Comparison of ENCODE assay signal across 6 cellular contexts in genomic region chr6:30717845-30718795, GRCh38. TPM values are rescaled to one million over a fixed set of nuclear protein-coding genes. Genes with fewer than 3 reads are reported as not detected.
A peak's percentile ranks its signal among the peaks of the same experiment; 100 is the strongest.
DNase-seq lines count a peak whose midpoint lies in the region; ATAC-seq and TF ChIP-seq lines count a peak whose summit lies in the region.
"Not testable (repeated sequence)": the region's sequence is repeated elsewhere in the genome, so short reads cannot be mapped to it uniquely, and the experiment has no call there.

No MANE protein-coding gene starts in this region.

- H3K4me3 ChIP-seq in GM08714 (ENCODE audit: low read length) (peak overlapping the region; percentile 68), SK-N-MC (peak overlapping the region; percentile 75), cardiac muscle cell (peak overlapping the region; percentile 46), thoracic aorta (peak overlapping the region; percentile 80)
- not testable (repeated sequence) for H3K4me3 ChIP-seq in body of pancreas

- TF ChIP-seq CTCF in body of pancreas (IDR thresholded peaks at IDR 0.05); cardiac muscle cell (IDR thresholded peaks at IDR 0.05; ENCODE audit: low read depth, low read length); thoracic aorta (IDR thresholded peaks at IDR 0.05): not testable (repeated sequence)
- peak in 1 of 3 experiments; percentile 5 for TF ChIP-seq CTCF in nephron (IDR thresholded peaks at IDR 0.05; ENCODE audit: unreplicated experiment in 3 of 3)

- H3K27me3 ChIP-seq in body of pancreas; cardiac muscle cell; thoracic aorta (replicated peaks; ENCODE audit: insufficient read depth): not testable (repeated sequence)

- H3K36me3 ChIP-seq in SK-N-MC (ENCODE audit: insufficient read depth, low read length) = peaks cover 48% of the 10 kb centered on the region
- not testable (repeated sequence) for H3K36me3 ChIP-seq in body of pancreas (replicated peaks in 1 of 2; ENCODE audit: insufficient read depth in 1 of 2, low read depth in 2 of 2)
- peaks cover 16% of the 10 kb centered on the region for H3K36me3 ChIP-seq in cardiac muscle cell
- H3K36me3 ChIP-seq in thoracic aorta = peaks cover 13% of the 10 kb centered on the region

- intact Hi-C loops in body of pancreas (cut with DNase I) = not testable (repeated sequence)

- H3K27ac ChIP-seq in SK-N-MC = peak overlapping the region; percentile 98
- peak overlapping the region; percentile 80 to 97 (median 94) for H3K27ac ChIP-seq in body of pancreas
- peak overlapping the region; percentile 93 for H3K27ac ChIP-seq in cardiac muscle cell
- peak overlapping the region; percentile 76 to 84 for H3K27ac ChIP-seq in thoracic aorta

- H3K9ac ChIP-seq in SK-N-MC (ENCODE audit: insufficient read length) = peak overlapping the region; percentile 86

- peaks cover 39% of the 10 kb centered on the region for H3K36me3 Mint-ChIP-seq in nephron (ENCODE audit: low read depth)

- H3K9me3 ChIP-seq in SK-N-MC (ENCODE audit: low read depth, low read length); body of pancreas; cardiac muscle cell (ENCODE audit: low read depth); thoracic aorta: not testable (repeated sequence)

- not testable (repeated sequence) for DNase-seq in SK-N-MC (ENCODE audit: low read depth, low spot score); body of pancreas; cardiac muscle cell (ENCODE audit: low read depth in 1 of 2, low spot score in 1 of 2); thoracic aorta (ENCODE audit: low spot score)

- H3K27me3 Mint-ChIP-seq in nephron (ENCODE audit: low read depth) = not testable (repeated sequence)

- peaks cover 41% of the 10 kb centered on the region for H3K4me1 ChIP-seq in body of pancreas
- not testable (repeated sequence) for H3K4me1 ChIP-seq in cardiac muscle cell (ENCODE audit: low read depth)
- peaks cover 10 to 42% of the 10 kb centered on the region in 2 donors for H3K4me1 ChIP-seq in thoracic aorta (ENCODE audit: control insufficient read depth in 1 of 2, low read depth in 2 of 2)

- ATAC-seq in body of pancreas; thoracic aorta (ENCODE audit: insufficient number of reproducible peaks, low FRiP score, low read depth): not testable (repeated sequence)

- H3K4me3 Mint-ChIP-seq in nephron = peak overlapping the region; percentile 99

- peak overlapping the region; percentile 100 for H3K27ac Mint-ChIP-seq in nephron

- H3K9me3 Mint-ChIP-seq in nephron = not testable (repeated sequence)

- peaks cover 43% of the 10 kb centered on the region for H3K4me1 Mint-ChIP-seq in nephron

- 76 to 78% methylated on average over 38 of the region's 38 CpGs for WGBS in body of pancreas, 2 donors

- TF ChIP-seq POLR2A in body of pancreas (IDR thresholded peaks at IDR 0.05) = not testable (repeated sequence)

RNA-seq across cellular contexts. Expression of gene MDC1, which starts 1.0 kb away (rescaled TPM):
- total RNA-seq in body of pancreas (10 to 100 TPM; 11.4 to 18.1 TPM), cardiac muscle cell (14.3 and 21.9 TPM in 2 replicates), thoracic aorta (10 to 100 TPM; 16.6 to 22.6 TPM)
- 30.0 and 44.1 TPM in 2 replicates for polyA plus RNA-seq in cardiac muscle cell

RNA-seq across cellular contexts. Expression of gene TUBB, which starts 2.0 kb away (rescaled TPM):
- total RNA-seq in body of pancreas (10 to 100 TPM; 80.9 to 84.4 TPM), cardiac muscle cell (827 and 939 TPM in 2 replicates), thoracic aorta (100 to 1,000 TPM; 172 to 243 TPM)
- polyA plus RNA-seq in cardiac muscle cell = 662 and 675 TPM in 2 replicates

RNA-seq across cellular contexts. Expression of gene FLOT1, which starts 24.4 kb away (rescaled TPM):
- total RNA-seq in body of pancreas (10 to 100 TPM; 70.0 to 82.4 TPM), cardiac muscle cell (208 and 222 TPM in 2 replicates), thoracic aorta (100 to 1,000 TPM; 135 to 177 TPM)
- polyA plus RNA-seq in cardiac muscle cell = 236 and 261 TPM in 2 replicates

RNA-seq across cellular contexts. Expression of gene IER3, which starts 26.2 kb away (rescaled TPM):
- total RNA-seq in body of pancreas = 10 to 100 TPM; 46.4 to 60.3 TPM
- 28.0 and 45.8 TPM in 2 replicates for total RNA-seq in cardiac muscle cell
- polyA plus RNA-seq in cardiac muscle cell = 20.1 and 25.8 TPM in 2 replicates
- total RNA-seq in thoracic aorta = 10 to 100 TPM; 43.5 to 43.8 TPM

RNA-seq across cellular contexts. Expression of gene NRM, which starts 27.3 kb away (rescaled TPM):
- total RNA-seq in body of pancreas = 1 to 10 TPM; 2.6 to 5.2 TPM
- 13.7 and 17.2 TPM in 2 replicates for total RNA-seq in cardiac muscle cell
- polyA plus RNA-seq in cardiac muscle cell = 29.1 and 33.8 TPM in 2 replicates
- 10 to 100 TPM in 1 of 2 donors, 1 to 10 TPM in 1; 2.3 to 17.1 TPM for total RNA-seq in thoracic aorta
